ENCODE assay signal across 9 cellular contexts in the genomic region with DNA sequence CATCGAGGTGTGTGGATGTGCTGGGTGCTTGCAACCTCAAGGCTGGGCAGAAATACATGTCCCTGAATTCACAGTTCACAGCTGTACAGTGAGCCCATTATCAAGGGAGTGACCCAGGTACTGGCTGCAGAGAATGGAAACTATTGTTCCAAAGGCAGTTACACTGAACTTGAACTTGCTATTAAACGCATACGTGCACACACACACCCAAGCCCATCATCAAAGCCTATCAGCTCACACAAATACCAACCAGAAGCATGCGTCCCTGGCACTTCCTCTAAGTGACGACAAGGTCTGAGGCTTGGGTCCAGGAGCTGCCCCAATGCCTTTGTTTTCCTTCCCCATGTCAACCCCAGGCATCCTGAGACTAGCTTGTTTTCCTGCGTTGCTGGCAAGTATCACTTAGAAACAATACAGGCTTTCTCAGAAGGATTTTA.
DNase-seq lines count a peak whose midpoint lies in the region; ATAC-seq and TF ChIP-seq lines count a peak whose summit lies in the region.
"Had no signal": no experiment of that assay in that cellular context is flagged by ENCODE, and none has a peak within 500 bp of the region (broad histone marks: within the 10 kb centered on the region; RNA-seq: fewer than 3 reads in every experiment).

No MANE protein-coding gene starts in this region.

- peak overlapping the region; percentile 19; the same call in 1 of the 2 replicates for H3K27ac ChIP-seq in RWPE1

- DNase-seq in RWPE1 (ENCODE audit: low spot score) (no peak), germinal center (ENCODE audit: low spot score) (peak; percentile 58), pons (ENCODE audit: low spot score) (peak; percentile 66), G401 (ENCODE audit: low spot score) (no peak), NCI-H1092 (lab: John Stamatoyannopoulos, UW) (no peak)
- DNase-seq: stimulated activated CD4-positive, alpha-beta T cell treated with anti-CD3 and anti-CD28 coated beads, Interleukin-15, amount 100 ng/mL, for 24 hours had no signal

- in situ Hi-C loops in G401 (cut with HindIII; ENCODE audit: low sequenced_read_pairs) = no loop called here

- POLR2A ChIA-PET in RWPE1 (lab: Yijun Ruan, JAX; ENCODE audit: low non-redundant PET) = no interaction called here

- CTCF ChIA-PET in RWPE1 (lab: Yijun Ruan, JAX) = interaction anchor here (0.6 kb wide), 1 partner anchor 305 kb away, joined by 6 read pairs; no protein-coding TSS in a partner anchor

- TF ChIP-seq CTCF in RWPE1 (conservative IDR thresholded peaks at IDR 0.05; ENCODE audit: low read depth) = no peak

- peak; percentile 12 for TF ChIP-seq POLR2A in GM18505 (IDR thresholded peaks at IDR 0.05; ENCODE audit: borderline replicate concordance, extremely low read depth, insufficient read depth, insufficient read length)

- ATAC-seq in GM18505 (IDR thresholded peaks at IDR 0.05; ENCODE audit: unreplicated experiment) (no peak), GM21576 (IDR thresholded peaks at IDR 0.05; ENCODE audit: unreplicated experiment) (no peak), HG03097 (IDR thresholded peaks at IDR 0.05; ENCODE audit: low FRiP score, unreplicated experiment) (no peak)

Comparison
In these comparisons a context has a peak if more than half of its experiments do, and no peak if none do; other contexts are left out.
1. DNase-seq: peak in germinal center (single experiment) and pons (single experiment); none in RWPE1 (single experiment), G401 (single experiment) and NCI-H1092 (single experiment).